Comparison of ENCODE assay signal across 8 cellular contexts in genomic region chr4:41256131-41256739, GRCh38. TPM values are rescaled to one million over a fixed set of nuclear protein-coding genes. Genes with fewer than 3 reads are reported as not detected.
DNase-seq lines count a peak whose midpoint lies in the region; ATAC-seq and TF ChIP-seq lines count a peak whose summit lies in the region.

No MANE protein-coding gene starts in this region.

- peaks cover 5% of the 10 kb centered on the region for H3K4me1 Mint-ChIP-seq in activated CD8-positive, alpha-beta T cell treated with anti-CD3 and anti-CD28 coated beads, Interleukin-2, amount 10 ng/mL, durations not matched to agents 7 days and 5 days (ENCODE audit: low read depth)

- no peaks in the 10 kb centered on the region for H3K9me3 Mint-ChIP-seq in activated CD8-positive, alpha-beta T cell treated with anti-CD3 and anti-CD28 coated beads, Interleukin-2, amount 10 ng/mL, durations not matched to agents 7 days and 5 days (ENCODE audit: insufficient read depth)

- DNase-seq in heart right ventricle, result no peak
- DNase-seq in cardiac septum (ENCODE audit: low spot score), result no peak
- DNase-seq in activated CD8-positive, alpha-beta T cell treated with anti-CD3 and anti-CD28 coated beads, Interleukin-2, amount 10 ng/mL, durations not matched to agents 7 days and 5 days, result no peak
- peak; percentile 66 for DNase-seq in iris pigment epithelial cell (ENCODE audit: low read depth)
- no peak for DNase-seq in mesenteric fat pad (ENCODE audit: low spot score)
- DNase-seq in T-helper 1 cell, result no peak
- no peak for DNase-seq in HCEC 1CT
- no peak for DNase-seq in activated gamma-delta T cell treated with Interleukin-2 at 50 U/mL for 16 hours

- intact Hi-C loops in heart right ventricle (cut with DNase I), result loop anchor here in 2 of 10 donors (10.0 kb wide), 1 partner anchor 629 kb away; no protein-coding TSS in a partner anchor
- intact Hi-C loops in cardiac septum (cut with DNase I), result loop anchor here (10.0 kb wide), 1 partner anchor 629 kb away; no protein-coding TSS in a partner anchor

- peaks cover 0 to 63% (median 20%) of the 10 kb centered on the region in 7 donors for H3K27me3 ChIP-seq in heart right ventricle

- 21 to 30% methylated on average over 13 of the region's 13 CpGs for WGBS in heart right ventricle, 2 donors

- no peak overlapping the region for H3K27ac Mint-ChIP-seq in activated CD8-positive, alpha-beta T cell treated with anti-CD3 and anti-CD28 coated beads, Interleukin-2, amount 10 ng/mL, durations not matched to agents 7 days and 5 days

- H3K4me1 ChIP-seq in heart right ventricle, result peaks cover 8 to 21% (median 16%) of the 10 kb centered on the region in 9 donors

- TF ChIP-seq CTCF in heart right ventricle (IDR thresholded peaks at IDR 0.05), result no peak

- no peaks in the 10 kb centered on the region for H3K9me3 ChIP-seq in heart right ventricle

- H3K4me3 ChIP-seq in heart right ventricle, result peak overlapping the region; percentile 16 to 62 (median 58)

- CTCF ChIA-PET in activated CD8-positive, alpha-beta T cell treated with anti-CD3 and anti-CD28 coated beads, Interleukin-2, amount 10 ng/mL, durations not matched to agents 7 days and 5 days (lab: Charles Lee), result no interaction called here

- no peak for ATAC-seq in heart right ventricle
- ATAC-seq in activated CD8-positive, alpha-beta T cell treated with anti-CD3 and anti-CD28 coated beads, Interleukin-2, amount 10 ng/mL, durations not matched to agents 7 days and 5 days, result no peak

- POLR2A ChIA-PET in activated CD8-positive, alpha-beta T cell treated with anti-CD3 and anti-CD28 coated beads, Interleukin-2, amount 10 ng/mL, durations not matched to agents 7 days and 5 days (lab: Charles Lee), result interaction anchor here (0.6 kb wide), 1 partner anchor 153 kb away, joined by 3 read pairs; no protein-coding TSS in a partner anchor

- peaks cover 32% of the 10 kb centered on the region for H3K27me3 Mint-ChIP-seq in activated CD8-positive, alpha-beta T cell treated with anti-CD3 and anti-CD28 coated beads, Interleukin-2, amount 10 ng/mL, durations not matched to agents 7 days and 5 days (ENCODE audit: low read depth)

- H3K36me3 Mint-ChIP-seq in activated CD8-positive, alpha-beta T cell treated with anti-CD3 and anti-CD28 coated beads, Interleukin-2, amount 10 ng/mL, durations not matched to agents 7 days and 5 days (ENCODE audit: low read depth), result no peaks in the 10 kb centered on the region

- no peak overlapping the region for H3K27ac ChIP-seq in heart right ventricle

- H3K36me3 ChIP-seq in heart right ventricle, result peaks cover 0 to 8% (median 0%) of the 10 kb centered on the region in 9 donors

- H3K4me3 Mint-ChIP-seq in activated CD8-positive, alpha-beta T cell treated with anti-CD3 and anti-CD28 coated beads, Interleukin-2, amount 10 ng/mL, durations not matched to agents 7 days and 5 days, result peak overlapping the region; percentile 27

RNA-seq across cellular contexts. Expression of gene UCHL1, which starts 0.5 kb away (rescaled TPM):
- total RNA-seq in heart right ventricle (10 to 100 TPM in 6 of 10 donors, 1 to 10 TPM in 4; 3.2 to 75.9 (median 12.1) TPM), cardiac septum (76.8 TPM), mesenteric fat pad (191 TPM)
- 1 to 10 TPM; 7.8 to 8.5 TPM for polyA plus RNA-seq in heart right ventricle
- total RNA-seq in activated CD8-positive, alpha-beta T cell treated with anti-CD3 and anti-CD28 coated beads, Interleukin-2, amount 10 ng/mL, durations not matched to agents 7 days and 5 days, result under 1 TPM; 0.34 to 0.37 TPM

RNA-seq across cellular contexts. Expression of gene APBB2, which starts 41.9 kb away (rescaled TPM):
- total RNA-seq in heart right ventricle (10 to 100 TPM; 22.3 to 35.4 (median 27.8) TPM), cardiac septum (35.2 TPM), mesenteric fat pad (121 TPM)
- 10 to 100 TPM in 1 of 2 donors, 1 to 10 TPM in 1; 5.2 to 12.0 TPM for polyA plus RNA-seq in heart right ventricle
- total RNA-seq in activated CD8-positive, alpha-beta T cell treated with anti-CD3 and anti-CD28 coated beads, Interleukin-2, amount 10 ng/mL, durations not matched to agents 7 days and 5 days, result under 1 TPM; 0.53 to 0.57 TPM

Comparison
In these comparisons a context has a peak if more than half of its experiments do, and no peak if none do; other contexts are left out.
1. RNA of gene APBB2, which starts 41.9 kb away (total RNA-seq): 121 TPM in mesenteric fat pad (single experiment), 35.2 TPM in cardiac septum (single experiment) and 22.3 to 35.4 TPM in heart right ventricle; 0.53 to 0.57 TPM in activated CD8-positive, alpha-beta T cell treated with anti-CD3 and anti-CD28 coated beads, Interleukin-2, amount 10 ng/mL, durations not matched to agents 7 days and 5 days; every median in the first group is over 10 times any median in the second.